ENCODE assay signal across 9 cellular contexts in the genomic region with DNA sequence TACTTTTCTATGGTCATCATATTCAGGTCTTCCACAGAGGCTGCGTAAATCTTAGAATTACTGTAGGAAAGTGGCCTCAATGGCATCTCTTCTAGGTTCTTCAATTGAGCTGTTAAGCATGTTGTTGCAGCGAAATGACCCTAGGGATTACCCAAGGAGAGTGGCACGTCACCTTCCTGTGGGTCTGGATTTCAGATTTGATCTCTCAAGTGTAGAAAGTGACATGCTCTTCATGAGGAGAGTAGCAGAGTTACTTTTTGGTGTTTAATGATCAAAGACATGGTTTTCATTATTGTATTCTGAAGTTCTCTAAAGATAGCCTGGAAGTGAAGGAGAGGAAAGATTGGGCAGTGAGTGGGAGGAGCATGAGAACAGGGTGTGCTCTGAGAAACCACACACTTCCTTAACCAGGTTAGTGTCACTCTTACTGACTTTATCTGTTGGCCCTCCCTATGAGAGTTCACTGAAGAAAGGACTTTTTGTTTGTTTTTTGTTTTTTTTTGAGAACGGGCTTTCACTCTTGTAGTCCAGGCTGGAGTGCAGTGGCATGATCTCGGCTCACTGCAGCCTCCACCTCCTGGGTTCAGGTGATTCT.
DNase-seq lines count a peak whose midpoint lies in the region; ATAC-seq and TF ChIP-seq lines count a peak whose summit lies in the region.
"Had no signal": no experiment of that assay in that cellular context is flagged by ENCODE, and none has a peak within 500 bp of the region (broad histone marks: within the 10 kb centered on the region; RNA-seq: fewer than 3 reads in every experiment).

No MANE protein-coding gene starts in this region.

- no peak overlapping the region for H2BK12ac ChIP-seq in trophoblast cell (ENCODE audit: low read length)

- no peak overlapping the region for H4K91ac ChIP-seq in trophoblast cell (ENCODE audit: low read depth, low read length)

- no peaks in the 10 kb centered on the region for H3K27me3 ChIP-seq in effector memory CD4-positive, alpha-beta T cell (replicated peaks; ENCODE audit: control insufficient read depth, insufficient read depth, low read length, poor library complexity, severe bottlenecking)
- H3K27me3 ChIP-seq in trophoblast cell (ENCODE audit: insufficient read depth, low read length): no peaks in the 10 kb centered on the region

- H3K4ac ChIP-seq in trophoblast cell (ENCODE audit: low read depth, low read length): no peak overlapping the region

- H3K79me1 ChIP-seq in trophoblast cell (ENCODE audit: low read length): no peaks in the 10 kb centered on the region

- H2BK5ac ChIP-seq in trophoblast cell (ENCODE audit: low read depth, low read length, poor library complexity): no peak overlapping the region

- TF ChIP-seq CTCF in omental fat pad (IDR thresholded peaks at IDR 0.05): no peak

- H3K36me3 ChIP-seq in effector memory CD4-positive, alpha-beta T cell (ENCODE audit: control insufficient read depth, insufficient read depth, low read length): no peaks in the 10 kb centered on the region
- peaks cover 4 to 14% of the 10 kb centered on the region in 2 experiments for H3K36me3 ChIP-seq in trophoblast cell (ENCODE audit: control insufficient read depth in 1 of 2, insufficient read depth in 2 of 2, low read length in 2 of 2)

- H2AK5ac ChIP-seq in trophoblast cell (ENCODE audit: low read length): no peak overlapping the region

- WGBS in trophoblast cell (ENCODE audit: extremely low coverage, insufficient coverage, insufficient read length): no CpG with 5 or more reads among the region's 5 CpGs

- H3K4me1 ChIP-seq in effector memory CD4-positive, alpha-beta T cell (ENCODE audit: control insufficient read depth, insufficient read depth, low read length, poor library complexity, severe bottlenecking): peaks cover 14% of the 10 kb centered on the region
- H3K4me1 ChIP-seq in trophoblast cell (ENCODE audit: control insufficient read depth in 1 of 2, insufficient read depth in 2 of 2, low read length in 2 of 2): no peaks in the 10 kb centered on the region
- H3K4me1 ChIP-seq: parathyroid adenoma had no signal

- H3K4me2 ChIP-seq in trophoblast cell (ENCODE audit: low read length): no peak overlapping the region

- no peak overlapping the region for H4K8ac ChIP-seq in trophoblast cell (ENCODE audit: low read depth, low read length)

- no peak overlapping the region for H4K12ac ChIP-seq in trophoblast cell (ENCODE audit: low read depth, low read length)

- H3K9me3 ChIP-seq in effector memory CD4-positive, alpha-beta T cell (ENCODE audit: control insufficient read depth, low read length): no peaks in the 10 kb centered on the region
- H3K9me3 ChIP-seq in trophoblast cell (ENCODE audit: insufficient read depth, low read depth, low read length): no peaks in the 10 kb centered on the region

- H3K23ac ChIP-seq in trophoblast cell (ENCODE audit: low read length): no peak overlapping the region

- H3K9ac ChIP-seq in trophoblast cell (ENCODE audit: low read length): no peak overlapping the region
- H3K9ac ChIP-seq: parathyroid adenoma had no signal

- no peak overlapping the region for H3K4me3 ChIP-seq in effector memory CD4-positive, alpha-beta T cell (ENCODE audit: insufficient read depth, low read depth, low read length, poor library complexity, severe bottlenecking)
- no peak overlapping the region for H3K4me3 ChIP-seq in trophoblast cell (ENCODE audit: low read depth, low read length)

- ATAC-seq in GM19467 (IDR thresholded peaks at IDR 0.05; ENCODE audit: unreplicated experiment) (peak; percentile 77), HG03520 (IDR thresholded peaks at IDR 0.05; ENCODE audit: unreplicated experiment) (peak; percentile 81), omental fat pad (ENCODE audit: low FRiP score) (no peak)

- no peak overlapping the region for H3K27ac ChIP-seq in effector memory CD4-positive, alpha-beta T cell (ENCODE audit: insufficient read depth, low read length, poor library complexity, severe bottlenecking)
- no peak overlapping the region for H3K27ac ChIP-seq in trophoblast cell (ENCODE audit: low read depth, low read length)
- H3K27ac ChIP-seq: parathyroid adenoma had no signal

- no peaks in the 10 kb centered on the region for H3K79me2 ChIP-seq in trophoblast cell (ENCODE audit: control insufficient read depth, insufficient read depth, low read length, poor library complexity)
- H3K79me2 ChIP-seq: parathyroid adenoma had no signal

- no peak overlapping the region for H2AFZ ChIP-seq in trophoblast cell (ENCODE audit: insufficient read depth, low read length, poor library complexity)
- H2AFZ ChIP-seq: parathyroid adenoma had no signal

- peak; percentile 45 for DNase-seq in COLO829 (ENCODE audit: low spot score)
- peak; percentile 12 for DNase-seq in central memory CD4-positive, alpha-beta T cell
- no peak for DNase-seq in effector memory CD4-positive, alpha-beta T cell
- no peak for DNase-seq in omental fat pad (ENCODE audit: low spot score)
- no peak for DNase-seq in trophoblast cell
- no peak for DNase-seq in inferior parietal cortex (ENCODE audit: extremely low spot score)

- H3K14ac ChIP-seq in trophoblast cell (ENCODE audit: low read length): no peak overlapping the region

- H2BK120ac ChIP-seq in trophoblast cell (ENCODE audit: insufficient read depth, low read length, poor library complexity): no peak overlapping the region

- H3K18ac ChIP-seq in trophoblast cell (ENCODE audit: low read length): no peak overlapping the region

Comparison
In these comparisons a context has a peak if more than half of its experiments do, and no peak if none do; other contexts are left out.
1. DNase-seq: peak in COLO829 (single experiment) and central memory CD4-positive, alpha-beta T cell (single experiment); none in effector memory CD4-positive, alpha-beta T cell (0 of 3), omental fat pad (single experiment), trophoblast cell (0 of 2) and inferior parietal cortex (single experiment).